ENCODE assay signal across 1 cellular context in genomic region chr17:51121620-51122472, GRCh38.
TF ChIP-seq lines count a peak whose summit lies in the region.

No MANE protein-coding gene starts in this region.

TF ChIP-seq in K562, 482 proteins besides CTCF, POLR2A, EP300 and RAD21 (continued from another document and continues in another):
- TF ChIP-seq PBX2 (CRISPR knock-in tag; IDR thresholded peaks at IDR 0.05; ENCODE audit: low read depth) (no peak), PBX2 (tag; conservative IDR thresholded peaks at IDR 0.05; ENCODE audit: low read depth) (peak; percentile 26; the same call in 1 of the 2 replicates), ZNF766 (CRISPR knock-in tag; conservative IDR thresholded peaks at IDR 0.05) (peak; percentile 100), ESRRB (CRISPR knock-in tag; IDR thresholded peaks at IDR 0.05; ENCODE audit: borderline replicate concordance) (no peak), BRD4 (IDR thresholded peaks at IDR 0.05) (peak; percentile 98), ZNF282 (CRISPR knock-in tag; IDR thresholded peaks at IDR 0.05) (no peak), SMAD1 (IDR thresholded peaks at IDR 0.05; ENCODE audit: low read depth, low read length, partially characterized antibody) (peak; percentile 90), BACH1 (tag; IDR thresholded peaks at IDR 0.05) (peak; percentile 85), EGR1 (conservative IDR thresholded peaks at IDR 0.05) (peak; percentile 100), HDGF (IDR thresholded peaks at IDR 0.05) (no peak), THAP7 (CRISPR knock-in tag; IDR thresholded peaks at IDR 0.05) (no peak), TEAD1 (CRISPR knock-in tag; IDR thresholded peaks at IDR 0.05) (peak; percentile 5 to 14; a peak in 2 of 4 replicates), ZNF354B (CRISPR knock-in tag; IDR thresholded peaks at IDR 0.05) (no peak), ERF (CRISPR knock-in tag; IDR thresholded peaks at IDR 0.05) (0 out of 2 replicates have a peak, but pooled peaks have one; percentile 75), RBM15 (IDR thresholded peaks at IDR 0.05; ENCODE audit: insufficient read depth, low read length) (no peak), ZFP1 (CRISPR knock-in tag; IDR thresholded peaks at IDR 0.05) (no peak), ZC3H4 (CRISPR knock-in tag; IDR thresholded peaks at IDR 0.05; ENCODE audit: borderline replicate concordance) (0 out of 2 replicates have a peak, but pooled peaks have one; percentile 48), ARNT (IDR thresholded peaks at IDR 0.05) (0 out of 4 replicates have a peak, but pooled peaks of 1 of the 2 experiments have one; percentile 60), SMAD4 (CRISPR knock-in tag; conservative IDR thresholded peaks at IDR 0.05) (peak; percentile 79), SNAPC5 (CRISPR knock-in tag; IDR thresholded peaks at IDR 0.05) (no peak), BCL6 (CRISPR knock-in tag; IDR thresholded peaks at IDR 0.05) (no peak), AFF4 (CRISPR knock-in tag; IDR thresholded peaks at IDR 0.05) (peak; percentile 78), EZH2 (IDR thresholded peaks at IDR 0.05; ENCODE audit: borderline replicate concordance, low read depth, low read length) (no peak), YBX1 (IDR thresholded peaks at IDR 0.05) (no peak), NONO (IDR thresholded peaks at IDR 0.05; ENCODE audit: low read depth in 2 of 2, low read length in 1 of 2) (0 out of 4 replicates have a peak, but pooled peaks of 1 of the 2 experiments have one; percentile 39), THRAP3 (IDR thresholded peaks at IDR 0.05; ENCODE audit: borderline replicate concordance) (0 out of 2 replicates have a peak, but pooled peaks have one; percentile 0), TARDBP (IDR thresholded peaks at IDR 0.05) (peak; percentile 74), MEF2D (tag; conservative IDR thresholded peaks at IDR 0.05; ENCODE audit: low read depth) (0 out of 2 replicates have a peak, but pooled peaks have one; percentile 55), MYC (IDR thresholded peaks at IDR 0.05; ENCODE audit: low read depth, low read length) (peak; percentile 92), MYC (CRISPR knock-in tag; IDR thresholded peaks at IDR 0.05; ENCODE audit: borderline replicate concordance, low read depth) (no peak), RB1 (IDR thresholded peaks at IDR 0.05; ENCODE audit: low read depth) (0 out of 2 replicates have a peak, but pooled peaks have one; percentile 16), MTF1 (CRISPR knock-in tag; IDR thresholded peaks at IDR 0.05; ENCODE audit: borderline replicate concordance) (no peak), PYGO2 (tag; IDR thresholded peaks at IDR 0.05) (no peak), ARID4B (CRISPR knock-in tag; IDR thresholded peaks at IDR 0.05) (peak; percentile 80), HDAC8 (tag; IDR thresholded peaks at IDR 0.05) (0 out of 2 replicates have a peak, but pooled peaks have one; percentile 42), PTRF (tag; IDR thresholded peaks at IDR 0.05) (no peak), POLR2B (IDR thresholded peaks at IDR 0.05; ENCODE audit: low read depth, partially characterized antibody) (peak; percentile 97), NFATC3 (IDR thresholded peaks at IDR 0.05) (no peak), CCAR2 (IDR thresholded peaks at IDR 0.05; ENCODE audit: low read depth, low read length) (no peak), ZNF589 (CRISPR knock-in tag; IDR thresholded peaks at IDR 0.05; ENCODE audit: low read depth) (no peak; the same call in 1 of the 2 replicates), GTF2F1 (IDR thresholded peaks at IDR 0.05; ENCODE audit: low read depth, low read length) (peak; percentile 78; the same call in 1 of the 2 replicates), SP2 (IDR thresholded peaks at IDR 0.05; ENCODE audit: extremely low read depth, low read depth, low read length, poor library complexity, severe bottlenecking) (no peak), ZNF644 (tag; IDR thresholded peaks at IDR 0.05; ENCODE audit: low read depth) (no peak; the same call in 1 of the 2 replicates), RNF2 (IDR thresholded peaks at IDR 0.05) (peak; percentile 49; the same call in 1 of the 2 replicates)
- TF ChIP-seq, protein P1, sequence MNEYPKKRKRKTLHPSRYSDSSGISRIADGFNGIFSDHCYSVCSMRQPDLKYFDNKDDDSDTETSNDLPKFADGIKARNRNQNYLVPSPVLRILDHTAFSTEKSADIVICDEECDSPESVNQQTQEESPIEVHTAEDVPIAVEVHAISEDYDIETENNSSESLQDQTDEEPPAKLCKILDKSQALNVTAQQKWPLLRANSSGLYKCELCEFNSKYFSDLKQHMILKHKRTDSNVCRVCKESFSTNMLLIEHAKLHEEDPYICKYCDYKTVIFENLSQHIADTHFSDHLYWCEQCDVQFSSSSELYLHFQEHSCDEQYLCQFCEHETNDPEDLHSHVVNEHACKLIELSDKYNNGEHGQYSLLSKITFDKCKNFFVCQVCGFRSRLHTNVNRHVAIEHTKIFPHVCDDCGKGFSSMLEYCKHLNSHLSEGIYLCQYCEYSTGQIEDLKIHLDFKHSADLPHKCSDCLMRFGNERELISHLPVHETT (CRISPR knock-in tag; conservative IDR thresholded peaks at IDR 0.05 in 1 of 2, IDR thresholded peaks at IDR 0.05 in 1 of 2): peak in 1 of 2 experiments; percentile 62; a peak in 2 of 4 replicates
- TF ChIP-seq, protein P2, sequence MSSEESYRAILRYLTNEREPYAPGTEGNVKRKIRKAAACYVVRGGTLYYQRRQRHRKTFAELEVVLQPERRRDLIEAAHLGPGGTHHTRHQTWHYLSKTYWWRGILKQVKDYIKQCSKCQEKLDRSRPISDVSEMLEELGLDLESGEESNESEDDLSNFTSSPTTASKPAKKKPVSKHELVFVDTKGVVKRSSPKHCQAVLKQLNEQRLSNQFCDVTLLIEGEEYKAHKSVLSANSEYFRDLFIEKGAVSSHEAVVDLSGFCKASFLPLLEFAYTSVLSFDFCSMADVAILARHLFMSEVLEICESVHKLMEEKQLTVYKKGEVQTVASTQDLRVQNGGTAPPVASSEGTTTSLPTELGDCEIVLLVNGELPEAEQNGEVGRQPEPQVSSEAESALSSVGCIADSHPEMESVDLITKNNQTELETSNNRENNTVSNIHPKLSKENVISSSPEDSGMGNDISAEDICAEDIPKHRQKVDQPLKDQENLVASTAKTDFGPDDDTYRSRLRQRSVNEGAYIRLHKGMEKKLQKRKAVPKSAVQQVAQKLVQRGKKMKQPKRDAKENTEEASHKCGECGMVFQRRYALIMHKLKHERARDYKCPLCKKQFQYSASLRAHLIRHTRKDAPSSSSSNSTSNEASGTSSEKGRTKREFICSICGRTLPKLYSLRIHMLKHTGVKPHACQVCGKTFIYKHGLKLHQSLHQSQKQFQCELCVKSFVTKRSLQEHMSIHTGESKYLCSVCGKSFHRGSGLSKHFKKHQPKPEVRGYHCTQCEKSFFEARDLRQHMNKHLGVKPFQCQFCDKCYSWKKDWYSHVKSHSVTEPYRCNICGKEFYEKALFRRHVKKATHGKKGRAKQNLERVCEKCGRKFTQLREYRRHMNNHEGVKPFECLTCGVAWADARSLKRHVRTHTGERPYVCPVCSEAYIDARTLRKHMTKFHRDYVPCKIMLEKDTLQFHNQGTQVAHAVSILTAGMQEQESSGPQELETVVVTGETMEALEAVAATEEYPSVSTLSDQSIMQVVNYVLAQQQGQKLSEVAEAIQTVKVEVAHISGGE (CRISPR knock-in tag; IDR thresholded peaks at IDR 0.05): peak in 1 of 3 experiments; percentile 70; a peak in 2 of 6 replicates
- TF ChIP-seq, protein P3, sequence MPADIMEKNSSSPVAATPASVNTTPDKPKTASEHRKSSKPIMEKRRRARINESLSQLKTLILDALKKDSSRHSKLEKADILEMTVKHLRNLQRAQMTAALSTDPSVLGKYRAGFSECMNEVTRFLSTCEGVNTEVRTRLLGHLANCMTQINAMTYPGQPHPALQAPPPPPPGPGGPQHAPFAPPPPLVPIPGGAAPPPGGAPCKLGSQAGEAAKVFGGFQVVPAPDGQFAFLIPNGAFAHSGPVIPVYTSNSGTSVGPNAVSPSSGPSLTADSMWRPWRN (IDR thresholded peaks at IDR 0.05; ENCODE audit: low read depth): peak; percentile 65
- TF ChIP-seq, protein P4, sequence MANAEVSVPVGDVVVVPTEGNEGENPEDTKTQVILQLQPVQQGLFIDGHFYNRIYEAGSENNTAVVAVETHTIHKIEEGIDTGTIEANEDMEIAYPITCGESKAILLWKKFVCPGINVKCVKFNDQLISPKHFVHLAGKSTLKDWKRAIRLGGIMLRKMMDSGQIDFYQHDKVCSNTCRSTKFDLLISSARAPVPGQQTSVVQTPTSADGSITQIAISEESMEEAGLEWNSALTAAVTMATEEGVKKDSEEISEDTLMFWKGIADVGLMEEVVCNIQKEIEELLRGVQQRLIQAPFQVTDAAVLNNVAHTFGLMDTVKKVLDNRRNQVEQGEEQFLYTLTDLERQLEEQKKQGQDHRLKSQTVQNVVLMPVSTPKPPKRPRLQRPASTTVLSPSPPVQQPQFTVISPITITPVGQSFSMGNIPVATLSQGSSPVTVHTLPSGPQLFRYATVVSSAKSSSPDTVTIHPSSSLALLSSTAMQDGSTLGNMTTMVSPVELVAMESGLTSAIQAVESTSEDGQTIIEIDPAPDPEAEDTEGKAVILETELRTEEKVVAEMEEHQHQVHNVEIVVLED (CRISPR knock-in tag; IDR thresholded peaks at IDR 0.05): peak; percentile 38; the same call in 1 of the 2 replicates
